ENCODE assay signal across 20 cellular contexts in genomic region chr20:34479627-34480026, GRCh38.
"Had no signal": no experiment of that assay in that cellular context is flagged by ENCODE, and none has a peak within 500 bp of the region (broad histone marks: within the 10 kb centered on the region; RNA-seq: fewer than 3 reads in every experiment).

No MANE protein-coding gene starts in this region.

- H3K4me3 Mint-ChIP-seq: naive B cell had no signal

- DNase-seq: cortex of kidney; dorsolateral prefrontal cortex; effector memory CD4-positive, alpha-beta T cell; gastrocnemius medialis; glutamatergic neuron; left ventricle myocardium superior; mesendoderm; naive B cell; posterior cingulate gyrus; sigmoid colon; stimulated activated CD4-positive, alpha-beta T cell treated with anti-CD3 and anti-CD28 coated beads, Interleukin-2, amount 100 ng/mL, for 24 hours; stimulated activated CD4-positive, alpha-beta T cell treated with anti-CD3 and anti-CD28 coated beads, Interleukin-4, amount 100 ng/mL, for 4 hours; stimulated activated naive CD4-positive, alpha-beta T cell; stomach; substantia nigra; transverse colon had no signal

- H3K27ac ChIP-seq: dorsolateral prefrontal cortex, epithelial cell of prostate, esophagus muscularis mucosa, gastrocnemius medialis, sigmoid colon, skin epidermis, stomach, thoracic aorta, transverse colon had no signal

- H3K27me3 ChIP-seq: dorsolateral prefrontal cortex, esophagus muscularis mucosa, gastrocnemius medialis, sigmoid colon, stomach, transverse colon had no signal

- H3K4me3 ChIP-seq: dorsolateral prefrontal cortex, esophagus muscularis mucosa, gastrocnemius medialis, sigmoid colon, skin epidermis, stomach, thoracic aorta, transverse colon had no signal

- ATAC-seq: gastrocnemius medialis, left ventricle myocardium superior had no signal

- H3K27me3 Mint-ChIP-seq: naive B cell had no signal

- H3K4me1 ChIP-seq: gastrocnemius medialis had no signal

- H3K9me3 ChIP-seq: esophagus muscularis mucosa, gastrocnemius medialis, sigmoid colon, stomach, thoracic aorta had no signal
